29 cellular contexts compared by ENCODE assay signal in genomic region chr9:76649894-76650293, GRCh38.
"Had no signal": no experiment of that assay in that cellular context is flagged by ENCODE, and none has a peak within 500 bp of the region (broad histone marks: within the 10 kb centered on the region; RNA-seq: fewer than 3 reads in every experiment).

No MANE protein-coding gene starts in this region.

- H3K9me3 Mint-ChIP-seq: memory B cell; mesothelial cell of epicardium; naive B cell; natural killer cell treated with Interleukin-12 subunit alpha and Interleukin-12 subunit beta and Interleukin-15 and Interleukin-18, amount 100 ng/mL, for 72 hours; neural crest cell; stimulated activated effector memory CD8-positive, alpha-beta T cell treated with anti-CD3 and anti-CD28 coated beads, Interleukin-12 subunit alpha, Interleukin-12 subunit beta, amount 100 ng/mL, for 72 hours had no signal

- ATAC-seq: esophagus mucosa; heart right ventricle; mucosa of descending colon; natural killer cell treated with Interleukin-12 subunit alpha and Interleukin-12 subunit beta and Interleukin-15 and Interleukin-18, amount 100 ng/mL, for 72 hours; sciatic nerve; stimulated activated effector memory CD8-positive, alpha-beta T cell treated with anti-CD3 and anti-CD28 coated beads, Interleukin-12 subunit alpha, Interleukin-12 subunit beta, amount 100 ng/mL, for 72 hours had no signal

- H3K9me3 ChIP-seq: heart right ventricle, mucosa of descending colon, neutrophil, right atrium auricular region, stomach, thyroid gland, vagina had no signal

- H3K79me2 ChIP-seq: parathyroid adenoma had no signal

- H3K36me3 Mint-ChIP-seq: memory B cell; mesothelial cell of epicardium; naive B cell; natural killer cell treated with Interleukin-12 subunit alpha and Interleukin-12 subunit beta and Interleukin-15 and Interleukin-18, amount 100 ng/mL, for 72 hours; stimulated activated effector memory CD8-positive, alpha-beta T cell treated with anti-CD3 and anti-CD28 coated beads, Interleukin-12 subunit alpha, Interleukin-12 subunit beta, amount 100 ng/mL, for 72 hours had no signal

- H3K27me3 ChIP-seq: dorsolateral prefrontal cortex, heart right ventricle, neutrophil, right atrium auricular region, stomach, thyroid gland, vagina had no signal

- H3K4me3 Mint-ChIP-seq: mesothelial cell of epicardium, neural crest cell had no signal

- DNase-seq: dorsolateral prefrontal cortex; effector CD4-positive, alpha-beta T cell; foreskin fibroblast; glutamatergic neuron; heart right ventricle; hippocampal formation; islet precursor cell; mucosa of descending colon; naive B cell; stimulated activated CD4-positive, alpha-beta T cell treated with anti-CD3 and anti-CD28 coated beads, Interleukin-2, amount 100 ng/mL, for 24 hours; stimulated activated CD4-positive, alpha-beta T cell treated with anti-CD3 and anti-CD28 coated beads, Interleukin-4, amount 100 ng/mL, for 24 hours; stimulated activated naive CD4-positive, alpha-beta T cell treated with Interleukin-2 at 50 U/mL for 16 hours; stomach; thyroid gland; trophoblast cell had no signal

- H3K27me3 Mint-ChIP-seq: naive B cell; natural killer cell treated with Interleukin-12 subunit alpha and Interleukin-12 subunit beta and Interleukin-15 and Interleukin-18, amount 100 ng/mL, for 72 hours had no signal

- H3K9ac ChIP-seq: parathyroid adenoma had no signal

- H3K36me3 ChIP-seq: heart right ventricle, neutrophil, right atrium auricular region, thyroid gland, vagina had no signal

- H3K4me3 ChIP-seq: dorsolateral prefrontal cortex, lung, mucosa of descending colon, right atrium auricular region, stomach, thyroid gland, vagina had no signal

- H3K27ac Mint-ChIP-seq: memory B cell, mesothelial cell of epicardium, progenitor cell of endocrine pancreas had no signal

- H3K27ac ChIP-seq: epithelial cell of prostate, right atrium auricular region, thyroid gland, vagina had no signal
